Comparison of ENCODE assay signal across 2 cellular contexts in the genomic region with DNA sequence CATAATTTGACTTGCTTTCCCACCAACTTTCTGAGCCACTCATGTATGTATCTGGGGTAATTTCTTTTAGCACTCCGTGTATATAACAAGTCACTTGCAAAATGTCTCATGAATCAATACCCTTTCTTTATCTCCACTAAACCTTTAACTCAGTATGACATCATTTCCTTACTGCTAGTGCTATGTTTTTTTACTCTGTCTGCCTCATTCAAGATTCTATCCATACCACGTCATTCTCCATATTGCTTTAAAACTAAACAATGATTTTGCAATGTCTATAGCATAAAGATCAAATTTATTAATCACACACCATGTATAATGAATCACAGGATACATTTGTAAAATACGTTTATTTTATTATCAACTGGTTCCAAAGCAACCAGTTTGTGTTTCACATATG.
TF ChIP-seq lines count a peak whose summit lies in the region.

No MANE protein-coding gene starts in this region.

TF ChIP-seq in SK-N-SH, 30 proteins besides CTCF, POLR2A, EP300 and RAD21 (continued from another document):
- TF ChIP-seq TCF12 (IDR thresholded peaks at IDR 0.05): no peak
- no peak for TF ChIP-seq FOXJ3 (CRISPR knock-in tag; IDR thresholded peaks at IDR 0.05)
- TF ChIP-seq EZH2phosphoT487 (IDR thresholded peaks at IDR 0.05; ENCODE audit: borderline replicate concordance, low read depth): no peak
- TF ChIP-seq GATA2 (CRISPR knock-in tag; IDR thresholded peaks at IDR 0.05): no peak
- TF ChIP-seq GABPA (IDR thresholded peaks at IDR 0.05; ENCODE audit: low read depth): no peak
- TF ChIP-seq RFX5 (IDR thresholded peaks at IDR 0.05; ENCODE audit: low read length): no peak
- TF ChIP-seq MXI1 (IDR thresholded peaks at IDR 0.05; ENCODE audit: low read depth, low read length): no peak
- TF ChIP-seq, protein P1, sequence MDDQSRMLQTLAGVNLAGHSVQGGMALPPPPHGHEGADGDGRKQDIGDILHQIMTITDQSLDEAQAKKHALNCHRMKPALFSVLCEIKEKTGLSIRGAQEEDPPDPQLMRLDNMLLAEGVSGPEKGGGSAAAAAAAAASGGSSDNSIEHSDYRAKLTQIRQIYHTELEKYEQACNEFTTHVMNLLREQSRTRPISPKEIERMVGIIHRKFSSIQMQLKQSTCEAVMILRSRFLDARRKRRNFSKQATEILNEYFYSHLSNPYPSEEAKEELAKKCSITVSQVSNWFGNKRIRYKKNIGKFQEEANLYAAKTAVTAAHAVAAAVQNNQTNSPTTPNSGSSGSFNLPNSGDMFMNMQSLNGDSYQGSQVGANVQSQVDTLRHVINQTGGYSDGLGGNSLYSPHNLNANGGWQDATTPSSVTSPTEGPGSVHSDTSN (IDR thresholded peaks at IDR 0.05): no peak
- no peak for TF ChIP-seq RXRA (IDR thresholded peaks at IDR 0.05; ENCODE audit: borderline replicate concordance, low read depth)
- no peak for TF ChIP-seq REST (IDR thresholded peaks at IDR 0.05; ENCODE audit: low read depth, low read length)
- no peak for TF ChIP-seq TEAD4 (IDR thresholded peaks at IDR 0.05; ENCODE audit: borderline replicate concordance, insufficient read depth)
- no peak for TF ChIP-seq POLR2AphosphoS5 (IDR thresholded peaks at IDR 0.05; ENCODE audit: low read depth, low read length)
TF ChIP-seq in SK-N-SH: peak in this region for 0.

TF ChIP-seq in SK-N-SH treated with all-trans-retinoic acid at 6 μM for 48 hours, 23 proteins besides CTCF, POLR2A, EP300 and RAD21 (continued from another document):
- TF ChIP-seq CREB5 (CRISPR knock-in tag; IDR thresholded peaks at IDR 0.05; ENCODE audit: low read depth) (no peak), ISL1 (CRISPR knock-in tag; IDR thresholded peaks at IDR 0.05) (no peak), SNAI2 (CRISPR knock-in tag; IDR thresholded peaks at IDR 0.05) (no peak), BACH2 (CRISPR knock-in tag; IDR thresholded peaks at IDR 0.05; ENCODE audit: borderline replicate concordance) (no peak), TCF4 (CRISPR knock-in tag; IDR thresholded peaks at IDR 0.05; ENCODE audit: borderline replicate concordance) (no peak), ARNTL (CRISPR knock-in tag; IDR thresholded peaks at IDR 0.05; ENCODE audit: borderline replicate concordance, low read depth) (no peak), ZFP3 (CRISPR knock-in tag; IDR thresholded peaks at IDR 0.05) (no peak), ZFP30 (CRISPR knock-in tag; IDR thresholded peaks at IDR 0.05) (no peak), CSDC2 (CRISPR knock-in tag; IDR thresholded peaks at IDR 0.05) (no peak), GLIS3 (CRISPR knock-in tag; IDR thresholded peaks at IDR 0.05) (no peak), ZNF8 (CRISPR knock-in tag; IDR thresholded peaks at IDR 0.05) (no peak), TOX (CRISPR knock-in tag; IDR thresholded peaks at IDR 0.05; ENCODE audit: borderline replicate concordance) (no peak), POU6F1 (CRISPR knock-in tag; IDR thresholded peaks at IDR 0.05; ENCODE audit: borderline replicate concordance, low read depth) (no peak), ESRRG (CRISPR knock-in tag; IDR thresholded peaks at IDR 0.05) (no peak), PATZ1 (CRISPR knock-in tag; IDR thresholded peaks at IDR 0.05; ENCODE audit: borderline replicate concordance) (no peak), PPARA (CRISPR knock-in tag; IDR thresholded peaks at IDR 0.05; ENCODE audit: borderline replicate concordance) (no peak)
- TF ChIP-seq, protein P2, sequence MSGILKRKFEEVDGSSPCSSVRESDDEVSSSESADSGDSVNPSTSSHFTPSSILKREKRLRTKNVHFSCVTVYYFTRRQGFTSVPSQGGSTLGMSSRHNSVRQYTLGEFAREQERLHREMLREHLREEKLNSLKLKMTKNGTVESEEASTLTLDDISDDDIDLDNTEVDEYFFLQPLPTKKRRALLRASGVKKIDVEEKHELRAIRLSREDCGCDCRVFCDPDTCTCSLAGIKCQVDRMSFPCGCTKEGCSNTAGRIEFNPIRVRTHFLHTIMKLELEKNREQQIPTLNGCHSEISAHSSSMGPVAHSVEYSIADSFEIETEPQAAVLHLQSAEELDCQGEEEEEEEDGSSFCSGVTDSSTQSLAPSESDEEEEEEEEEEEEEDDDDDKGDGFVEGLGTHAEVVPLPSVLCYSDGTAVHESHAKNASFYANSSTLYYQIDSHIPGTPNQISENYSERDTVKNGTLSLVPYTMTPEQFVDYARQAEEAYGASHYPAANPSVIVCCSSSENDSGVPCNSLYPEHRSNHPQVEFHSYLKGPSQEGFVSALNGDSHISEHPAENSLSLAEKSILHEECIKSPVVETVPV (CRISPR knock-in tag; IDR thresholded peaks at IDR 0.05): no peak
